1 cellular context compared by ENCODE assay signal in genomic region chr9:4740623-4741364, GRCh38.
TF ChIP-seq lines count a peak whose summit lies in the region.

TSS of gene AK3 (minus strand) at chr9:4741202. CDS start at chr9:4741087, 115 bp downstream.

TF ChIP-seq in HepG2, 621 proteins besides CTCF, POLR2A, EP300 and RAD21 (continued from another document and continues in another):
- TF ChIP-seq SNRNP70 (IDR thresholded peaks at IDR 0.05; ENCODE audit: low read depth, low read length) (no peak), SMAD9 (CRISPR knock-in tag; IDR thresholded peaks at IDR 0.05) (no peak), ZBTB3 (CRISPR knock-in tag; IDR thresholded peaks at IDR 0.05; ENCODE audit: borderline replicate concordance, low read depth) (0 out of 2 replicates have a peak, but pooled peaks have one; percentile 63), HNF4A (CRISPR knock-in tag; IDR thresholded peaks at IDR 0.05) (peak; percentile 88), THAP8 (CRISPR knock-in tag; IDR thresholded peaks at IDR 0.05; ENCODE audit: borderline replicate concordance) (peak; percentile 82), BCL6 (CRISPR knock-in tag; IDR thresholded peaks at IDR 0.05) (peak; percentile 18), CSRNP2 (CRISPR knock-in tag; conservative IDR thresholded peaks at IDR 0.05; ENCODE audit: low read depth) (no peak), ZNF432 (CRISPR knock-in tag; IDR thresholded peaks at IDR 0.05; ENCODE audit: borderline replicate concordance) (no peak), ZNF382 (CRISPR knock-in tag; IDR thresholded peaks at IDR 0.05; ENCODE audit: borderline replicate concordance) (no peak), AKAP8 (CRISPR knock-in tag; IDR thresholded peaks at IDR 0.05) (0 out of 2 replicates have a peak, but pooled peaks have one; percentile 54), MZF1 (CRISPR knock-in tag; IDR thresholded peaks at IDR 0.05; ENCODE audit: borderline replicate concordance) (no peak), ZNF292 (CRISPR knock-in tag; IDR thresholded peaks at IDR 0.05; ENCODE audit: borderline replicate concordance, low read depth) (no peak), ZEB1 (IDR thresholded peaks at IDR 0.05; ENCODE audit: insufficient replicate concordance, low read depth) (no peak), YEATS4 (CRISPR knock-in tag; IDR thresholded peaks at IDR 0.05; ENCODE audit: borderline replicate concordance) (peak; percentile 99), TGIF2 (CRISPR knock-in tag; IDR thresholded peaks at IDR 0.05) (no peak; the same call in 1 of the 2 replicates), HOXA9 (CRISPR knock-in tag; IDR thresholded peaks at IDR 0.05; ENCODE audit: borderline replicate concordance) (0 out of 2 replicates have a peak, but pooled peaks have one; percentile 76), ZNF878 (CRISPR knock-in tag; IDR thresholded peaks at IDR 0.05) (no peak), ZNF367 (CRISPR knock-in tag; IDR thresholded peaks at IDR 0.05; ENCODE audit: borderline replicate concordance) (no peak; the same call in 1 of the 2 replicates), ZNF235 (CRISPR knock-in tag; IDR thresholded peaks at IDR 0.05; ENCODE audit: borderline replicate concordance) (peak; percentile 65; the same call in 1 of the 2 replicates), ZNF318 (CRISPR knock-in tag; IDR thresholded peaks at IDR 0.05) (peak; percentile 25; the same call in 1 of the 2 replicates), ZNF44 (CRISPR knock-in tag; IDR thresholded peaks at IDR 0.05) (no peak), ZNF724P (CRISPR knock-in tag; IDR thresholded peaks at IDR 0.05; ENCODE audit: borderline replicate concordance) (no peak; the same call in 1 of the 2 replicates), ZZZ3 (CRISPR knock-in tag; IDR thresholded peaks at IDR 0.05; ENCODE audit: borderline replicate concordance) (no peak), ZNF18 (CRISPR knock-in tag; IDR thresholded peaks at IDR 0.05; ENCODE audit: insufficient replicate concordance) (peak; percentile 75), ZNF280D (CRISPR knock-in tag; IDR thresholded peaks at IDR 0.05) (no peak), TRAFD1 (CRISPR knock-in tag; IDR thresholded peaks at IDR 0.05; ENCODE audit: borderline replicate concordance) (no peak), ELK4 (CRISPR knock-in tag; IDR thresholded peaks at IDR 0.05; ENCODE audit: borderline replicate concordance) (peak; percentile 71; the same call in 1 of the 2 replicates), KLF9 (CRISPR knock-in tag; IDR thresholded peaks at IDR 0.05; ENCODE audit: low read depth) (no peak), MEF2D (CRISPR knock-in tag; IDR thresholded peaks at IDR 0.05) (no peak), ELF4 (CRISPR knock-in tag; IDR thresholded peaks at IDR 0.05; ENCODE audit: borderline replicate concordance) (no peak; the same call in 1 of the 2 replicates), HOXA7 (CRISPR knock-in tag; IDR thresholded peaks at IDR 0.05) (no peak), ZSCAN29 (CRISPR knock-in tag; conservative IDR thresholded peaks at IDR 0.05) (no peak), KLF12 (CRISPR knock-in tag; IDR thresholded peaks at IDR 0.05; ENCODE audit: borderline replicate concordance) (peak; percentile 90; the same call in 1 of the 2 replicates), SP2 (CRISPR knock-in tag; IDR thresholded peaks at IDR 0.05) (peak; percentile 54), IKZF4 (CRISPR knock-in tag; IDR thresholded peaks at IDR 0.05; ENCODE audit: borderline replicate concordance, low read depth, not compliant biosample characterization) (peak; percentile 92), PITX1 (CRISPR knock-in tag; IDR thresholded peaks at IDR 0.05) (no peak; the same call in 1 of the 2 replicates), ZNF530 (CRISPR knock-in tag; IDR thresholded peaks at IDR 0.05; ENCODE audit: low read depth) (no peak), ZNF280B (CRISPR knock-in tag; IDR thresholded peaks at IDR 0.05; ENCODE audit: borderline replicate concordance) (no peak), SMAD3 (CRISPR knock-in tag; IDR thresholded peaks at IDR 0.05) (peak; percentile 43; the same call in 1 of the 2 replicates), CBX2 (IDR thresholded peaks at IDR 0.05; ENCODE audit: low read depth, low read length) (no peak), CBX2 (CRISPR knock-in tag; IDR thresholded peaks at IDR 0.05; ENCODE audit: low read depth) (no peak), ARNT (IDR thresholded peaks at IDR 0.05) (no peak)
